20 cellular contexts compared by ENCODE assay signal in the genomic region with DNA sequence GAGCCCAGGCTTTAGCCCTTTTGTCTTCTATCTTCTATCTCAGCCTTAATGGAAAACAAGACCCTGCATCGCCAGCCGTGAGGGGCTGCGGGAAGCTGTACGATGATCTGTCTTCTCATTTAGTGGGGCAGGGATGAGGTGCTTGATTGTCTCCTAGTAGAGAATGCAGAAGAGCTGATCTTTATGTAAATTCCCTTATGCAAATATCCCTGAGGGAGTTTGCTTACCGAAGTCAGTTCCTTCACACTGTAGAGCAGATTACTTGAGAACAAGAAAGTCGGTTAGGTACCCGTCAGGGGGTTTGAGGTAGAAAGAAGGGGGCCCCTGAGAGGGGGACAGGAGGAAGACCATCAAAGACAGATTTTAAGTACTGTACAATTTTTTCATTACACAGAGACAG.
DNase-seq lines count a peak whose midpoint lies in the region; ATAC-seq, FAIRE-seq and TF ChIP-seq lines count a peak whose summit lies in the region.
"Had no signal": no experiment of that assay in that cellular context is flagged by ENCODE, and none has a peak within 500 bp of the region (broad histone marks: within the 10 kb centered on the region; RNA-seq: fewer than 3 reads in every experiment).

No MANE protein-coding gene starts in this region.

- no peaks in the 10 kb centered on the region for H3K9me3 ChIP-seq in OCI-LY3 (ENCODE audit: insufficient read depth, low read length)
- no peaks in the 10 kb centered on the region for H3K9me3 ChIP-seq in prostate gland
- no peaks in the 10 kb centered on the region for H3K9me3 ChIP-seq in stomach
- H3K9me3 ChIP-seq: MG63, Peyer's patch had no signal

- H3K27ac Mint-ChIP-seq in GM23338, result no peak overlapping the region
- peak overlapping the region; percentile 84 for H3K27ac Mint-ChIP-seq in stimulated activated memory B cell treated with anti-CD40 and anti-IgM and Interleukin-4, amounts not matched to agents 10 μg/mL and 1 μg/mL and 100 μg/mL, for 72 hours
- H3K27ac Mint-ChIP-seq: CD8-positive, alpha-beta T cell had no signal

- H3K4me1 Mint-ChIP-seq in GM23338, result peaks cover 11% of the 10 kb centered on the region
- H3K4me1 Mint-ChIP-seq in stimulated activated memory B cell treated with anti-CD40 and anti-IgM and Interleukin-4, amounts not matched to agents 10 μg/mL and 1 μg/mL and 100 μg/mL, for 72 hours, result peaks cover 81% of the 10 kb centered on the region

- H3K9me3 Mint-ChIP-seq in GM23338, result no peaks in the 10 kb centered on the region
- peaks cover 2% of the 10 kb centered on the region for H3K9me3 Mint-ChIP-seq in stimulated activated memory B cell treated with anti-CD40 and anti-IgM and Interleukin-4, amounts not matched to agents 10 μg/mL and 1 μg/mL and 100 μg/mL, for 72 hours
- H3K9me3 Mint-ChIP-seq: CD8-positive, alpha-beta T cell had no signal

- H3K4me3 ChIP-seq in GM23338 (no peak overlapping the region), OCI-LY3 (ENCODE audit: low read length) (no peak overlapping the region), prostate gland (no peak overlapping the region), stomach (no peak overlapping the region)
- H3K4me3 ChIP-seq: MG63, Peyer's patch had no signal

- H3K27ac ChIP-seq in GM23338 (ENCODE audit: low read depth) (no peak overlapping the region), OCI-LY3 (ENCODE audit: low read length) (no peak overlapping the region), prostate gland (no peak overlapping the region), stomach (no peak overlapping the region)

- H3K79me2 ChIP-seq in GM23338 (replicated peaks; ENCODE audit: insufficient read depth), result no peaks in the 10 kb centered on the region
- no peaks in the 10 kb centered on the region for H3K79me2 ChIP-seq in OCI-LY3 (ENCODE audit: low read length)

- TF ChIP-seq POLR2A in GM12892 (IDR thresholded peaks at IDR 0.05; ENCODE audit: low read depth, low read length) (no peak), H54 (IDR thresholded peaks at IDR 0.05; ENCODE audit: low read depth, low read length) (no peak), prostate gland (IDR thresholded peaks at IDR 0.05) (no peak), stomach (IDR thresholded peaks at IDR 0.05) (no peak)

- H3K9ac ChIP-seq in OCI-LY3 (ENCODE audit: low read length), result no peak overlapping the region

- no peaks in the 10 kb centered on the region for H3K9me2 ChIP-seq in GM23338 (ENCODE audit: insufficient read depth)

- TF ChIP-seq CTCF in GM23338 (conservative IDR thresholded peaks at IDR 0.05; ENCODE audit: low read depth in 2 of 2) (no peak), OCI-LY3 (IDR thresholded peaks at IDR 0.05; ENCODE audit: low read depth, low read length) (no peak), prostate gland (IDR thresholded peaks at IDR 0.05) (no peak), stomach (IDR thresholded peaks at IDR 0.05) (no peak)

- TF ChIP-seq EP300 in stomach (IDR thresholded peaks at IDR 0.05), result no peak

- FAIRE-seq in GM12892 (lab: Jason Lieb, UNC) (peak; percentile 81), H54 (lab: Jason Lieb, UNC) (no peak)

- no peaks in the 10 kb centered on the region for H4K20me1 ChIP-seq in GM23338 (replicated peaks; ENCODE audit: insufficient read depth)
- no peaks in the 10 kb centered on the region for H4K20me1 ChIP-seq in OCI-LY3 (ENCODE audit: insufficient read depth, low read length)

- intact Hi-C loops in prostate gland (cut with DNase I), result no loop called here
- intact Hi-C loops in stomach (cut with DNase I; ENCODE audit: low total_unique reads), result no loop called here

- DNase-seq in GM12892 (ENCODE audit: insufficient read length), result no peak
- DNase-seq in GM23338 (ENCODE audit: low spot score), result peak; percentile 16
- no peak for DNase-seq in H54 (ENCODE audit: insufficient read length, low spot score)
- DNase-seq in prostate gland (ENCODE audit: low spot score), result no peak
- no peak for DNase-seq in activated CD4-positive, alpha-beta T cell treated with anti-CD3 and anti-CD28 coated beads for 48 hours
- DNase-seq in stomach, result no peak
- DNase-seq: ACHN; C1 segment of cervical spinal cord; CD8-positive, alpha-beta T cell; GF-D8; MG63; NCI-H1048; NCI-H1417 treated with DMSO at 0.1 percent for 48 hours; NCI-H187; NCI-H748 treated with DMSO at 0.1 percent for 48 hours; NK-92 treated with Interleukin-12 subunit alpha and Interleukin-12 subunit beta, amount 100 ng/mL, for 24 hours; Peyer's patch had no signal

- no peaks in the 10 kb centered on the region for H3K4me1 ChIP-seq in GM23338 (ENCODE audit: insufficient read depth)
- H3K4me1 ChIP-seq in OCI-LY3 (ENCODE audit: low read length), result peaks cover 68% of the 10 kb centered on the region
- no peaks in the 10 kb centered on the region for H3K4me1 ChIP-seq in prostate gland (replicated peaks)
- H3K4me1 ChIP-seq in stomach, result peaks cover 0 to 31% (median 18%) of the 10 kb centered on the region in 4 donors

- no peaks in the 10 kb centered on the region; the same call in 2 of the 3 replicates for H3K36me3 Mint-ChIP-seq in GM23338 (ENCODE audit: low read depth)
- no peaks in the 10 kb centered on the region for H3K36me3 Mint-ChIP-seq in stimulated activated memory B cell treated with anti-CD40 and anti-IgM and Interleukin-4, amounts not matched to agents 10 μg/mL and 1 μg/mL and 100 μg/mL, for 72 hours
- H3K36me3 Mint-ChIP-seq: CD8-positive, alpha-beta T cell had no signal

- H3K27me3 ChIP-seq in GM23338 (ENCODE audit: insufficient read depth), result no peaks in the 10 kb centered on the region
- peaks cover 35% of the 10 kb centered on the region for H3K27me3 ChIP-seq in OCI-LY3 (ENCODE audit: low read depth, low read length)
- H3K27me3 ChIP-seq in prostate gland (replicated peaks; ENCODE audit: insufficient read depth), result no peaks in the 10 kb centered on the region
- no peaks in the 10 kb centered on the region for H3K27me3 ChIP-seq in stomach
- H3K27me3 ChIP-seq: MG63, Peyer's patch had no signal

- no peaks in the 10 kb centered on the region for H3F3A ChIP-seq in GM23338 (replicated peaks; ENCODE audit: low read depth)

- H3K4me3 Mint-ChIP-seq in GM23338, result no peak overlapping the region
- H3K4me3 Mint-ChIP-seq in stimulated activated memory B cell treated with anti-CD40 and anti-IgM and Interleukin-4, amounts not matched to agents 10 μg/mL and 1 μg/mL and 100 μg/mL, for 72 hours, result peak overlapping the region; percentile 52
- H3K4me3 Mint-ChIP-seq: CD8-positive, alpha-beta T cell had no signal

- H3K36me3 ChIP-seq in GM23338 (ENCODE audit: insufficient read depth), result no peaks in the 10 kb centered on the region
- no peaks in the 10 kb centered on the region for H3K36me3 ChIP-seq in OCI-LY3 (replicated peaks; ENCODE audit: low read depth, low read length)
- H3K36me3 ChIP-seq in prostate gland, result no peaks in the 10 kb centered on the region
- H3K36me3 ChIP-seq in stomach, result no peaks in the 10 kb centered on the region
- H3K36me3 ChIP-seq: MG63, Peyer's patch had no signal

- H3K4me2 ChIP-seq in GM23338 (no peak overlapping the region), OCI-LY3 (ENCODE audit: low read length) (peak overlapping the region; percentile 28)

- no peak overlapping the region for H2AFZ ChIP-seq in GM23338
- H2AFZ ChIP-seq in OCI-LY3 (ENCODE audit: low read depth, low read length), result no peak overlapping the region

- ATAC-seq in GM23338, result no peak
- ATAC-seq in stimulated activated memory B cell treated with anti-CD40 and anti-IgM and Interleukin-4, amounts not matched to agents 10 μg/mL and 1 μg/mL and 100 μg/mL, for 72 hours, result peak; percentile 84
- ATAC-seq: CD8-positive, alpha-beta T cell; SK-N-SH treated with all-trans-retinoic acid at 6 μM for 48 hours had no signal

- H3K27me3 Mint-ChIP-seq in GM23338 (ENCODE audit: insufficient read depth, low read depth, poor library complexity), result peaks cover 20% of the 10 kb centered on the region
- H3K27me3 Mint-ChIP-seq in stimulated activated memory B cell treated with anti-CD40 and anti-IgM and Interleukin-4, amounts not matched to agents 10 μg/mL and 1 μg/mL and 100 μg/mL, for 72 hours, result no peaks in the 10 kb centered on the region

- WGBS in prostate gland, result 89% methylated on average over 7 of the region's 7 CpGs
- 80 to 86% (median 85%) methylated on average over 7 of the region's 7 CpGs for WGBS in stomach, 5 donors

TF ChIP-seq in GM23338, 12 proteins besides CTCF, POLR2A, EP300 and RAD21 (continues in another document):
- TF ChIP-seq POLR2AphosphoS5 (IDR thresholded peaks at IDR 0.05; ENCODE audit: low read depth), result no peak
- TF ChIP-seq CREB1 (CRISPR knock-in tag; IDR thresholded peaks at IDR 0.05; ENCODE audit: low read depth), result no peak
